ENCODE assay signal across 8 cellular contexts in the genomic region with DNA sequence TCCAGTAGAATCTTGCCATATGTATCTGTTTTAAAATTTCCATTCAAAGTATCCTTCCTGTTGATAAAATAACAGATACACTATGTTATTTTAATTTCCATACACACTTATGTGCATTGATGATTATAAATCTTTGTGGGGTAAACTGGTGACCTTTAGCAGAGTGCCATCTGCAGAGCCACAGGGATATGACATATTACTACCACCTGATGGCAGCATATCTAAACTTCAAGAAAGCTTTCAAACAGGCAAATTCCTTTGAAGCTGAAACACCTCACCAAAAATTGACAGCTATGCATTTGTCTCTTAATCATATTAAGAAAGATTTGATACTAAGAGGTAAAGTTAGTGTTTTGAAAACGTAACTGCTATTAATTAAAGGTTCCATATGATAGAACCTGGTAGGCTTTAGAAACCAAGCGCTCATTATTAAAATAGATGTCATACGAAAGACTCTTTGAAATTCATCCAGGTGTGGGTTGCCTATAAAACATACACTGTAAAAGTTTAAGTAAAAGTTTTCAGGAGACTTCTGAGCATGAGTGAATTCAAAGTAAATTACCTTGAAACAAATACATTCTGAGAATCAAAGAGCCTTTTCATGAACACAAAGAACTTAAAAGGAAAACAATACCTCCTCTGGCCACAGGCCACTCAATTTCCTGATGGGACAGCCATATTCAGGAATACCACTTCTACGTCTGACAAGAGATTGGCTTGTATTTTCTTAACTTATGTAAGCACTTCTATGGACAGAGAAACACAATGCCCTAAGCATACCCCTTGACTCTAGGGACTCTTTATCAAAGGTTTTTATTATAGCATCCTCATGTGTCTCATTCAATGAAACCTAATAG.
DNase-seq lines count a peak whose midpoint lies in the region; ATAC-seq, FAIRE-seq and TF ChIP-seq lines count a peak whose summit lies in the region.

No MANE protein-coding gene starts in this region.

- H3K4me3 Mint-ChIP-seq in endothelial cell (ENCODE audit: unreplicated experiment), result no peak overlapping the region
- H3K4me3 Mint-ChIP-seq in natural killer cell, result no peak overlapping the region

- peak; percentile 31 to 55 for ATAC-seq in activated naive CD4-positive, alpha-beta T cell treated with anti-CD3 and anti-CD28 coated beads, Interleukin-2, amount 50 U/mL, for 72 hours
- peak; percentile 93 for ATAC-seq in GM21526 (IDR thresholded peaks at IDR 0.05; ENCODE audit: low FRiP score, unreplicated experiment)
- ATAC-seq in natural killer cell, result peak; percentile 57 to 73 (median 72)
- ATAC-seq in HG02970 (IDR thresholded peaks at IDR 0.05; ENCODE audit: low FRiP score, unreplicated experiment), result no peak

- no peak overlapping the region for H3K27ac Mint-ChIP-seq in activated naive CD4-positive, alpha-beta T cell treated with anti-CD3 and anti-CD28 coated beads, Interleukin-2, amount 50 U/mL, for 72 hours
- H3K27ac Mint-ChIP-seq in endothelial cell (ENCODE audit: unreplicated experiment) (peak overlapping the region; percentile 36), natural killer cell (no peak overlapping the region)

- H3K9me3 Mint-ChIP-seq in activated naive CD4-positive, alpha-beta T cell treated with anti-CD3 and anti-CD28 coated beads, Interleukin-2, amount 50 U/mL, for 72 hours, result no peaks in the 10 kb centered on the region
- H3K9me3 Mint-ChIP-seq in endothelial cell (ENCODE audit: unreplicated experiment) (no peaks in the 10 kb centered on the region), natural killer cell (no peaks in the 10 kb centered on the region)

- H3K27me3 Mint-ChIP-seq in endothelial cell (ENCODE audit: unreplicated experiment) (no peaks in the 10 kb centered on the region), natural killer cell (ENCODE audit: low read depth in 2 of 2) (no peaks in the 10 kb centered on the region)

- TF ChIP-seq CTCF in endothelial cell (IDR thresholded peaks at IDR 0.05; ENCODE audit: unreplicated experiment) (peak; percentile 47), natural killer cell (IDR thresholded peaks at IDR 0.05) (peak; percentile 66)

- H3K4me1 Mint-ChIP-seq in endothelial cell (ENCODE audit: unreplicated experiment), result peaks cover 3% of the 10 kb centered on the region
- no peaks in the 10 kb centered on the region for H3K4me1 Mint-ChIP-seq in natural killer cell

- DNase-seq in activated naive CD4-positive, alpha-beta T cell treated with anti-CD3 and anti-CD28 coated beads, Interleukin-2, amount 50 U/mL, for 72 hours (ENCODE audit: low spot score in 2 of 2), result peak in 1 of 2 donors; percentile 9
- no peak for DNase-seq in activated naive CD4-positive, alpha-beta T cell treated with Interleukin-2 at 50 U/mL for 16 hours
- peak; percentile 25 for DNase-seq in HTR-8/SVneo (ENCODE audit: insufficient read length, low spot score)
- DNase-seq in SJCRH30, result peak; percentile 25 to 63
- no peak for DNase-seq in endothelial cell (ENCODE audit: low spot score)
- DNase-seq in natural killer cell, result no peak

- no peak for FAIRE-seq in HTR-8/SVneo (lab: Jason Lieb, UNC)

- H3K36me3 Mint-ChIP-seq in activated naive CD4-positive, alpha-beta T cell treated with anti-CD3 and anti-CD28 coated beads, Interleukin-2, amount 50 U/mL, for 72 hours, result no peaks in the 10 kb centered on the region
- no peaks in the 10 kb centered on the region for H3K36me3 Mint-ChIP-seq in endothelial cell (ENCODE audit: low read depth, unreplicated experiment)
- no peaks in the 10 kb centered on the region for H3K36me3 Mint-ChIP-seq in natural killer cell

- no peaks in the 10 kb centered on the region for H3K27me3 ChIP-seq in SJCRH30

- no peaks in the 10 kb centered on the region for H3K9me3 ChIP-seq in SJCRH30 (replicated peaks)

- intact Hi-C loops in natural killer cell (cut with micrococcal nuclease), result loop anchor here (1.0 kb wide), 3 partner anchors 168 to 325 kb away; no protein-coding TSS in a partner anchor

- no peak overlapping the region for H3K4me3 ChIP-seq in SJCRH30

- peaks cover 3% of the 10 kb centered on the region; the same call in 1 of the 2 replicates for H3K4me1 ChIP-seq in SJCRH30

- H3K36me3 ChIP-seq in SJCRH30, result no peaks in the 10 kb centered on the region

- no peak overlapping the region for H3K27ac ChIP-seq in SJCRH30

Comparison
In these comparisons a context has a peak if more than half of its experiments do, and no peak if none do; other contexts are left out.
1. DNase-seq: peak in HTR-8/SVneo (single experiment) and SJCRH30 (2 of 2); none in activated naive CD4-positive, alpha-beta T cell treated with Interleukin-2 at 50 U/mL for 16 hours (single experiment), endothelial cell (single experiment) and natural killer cell (single experiment).